ENCODE assay signal across 8 cellular contexts in genomic region chr10:133393401-133394063, GRCh38. TPM values are rescaled to one million over a fixed set of nuclear protein-coding genes. Genes with fewer than 3 reads are reported as not detected.
DNase-seq lines count a peak whose midpoint lies in the region; ATAC-seq, FAIRE-seq and TF ChIP-seq lines count a peak whose summit lies in the region.

No MANE protein-coding gene starts in this region.

- no peaks in the 10 kb centered on the region for H3K9me3 ChIP-seq in RWPE2 (ENCODE audit: severe bottlenecking)
- peaks cover 0 to 3% of the 10 kb centered on the region in 2 donors for H3K9me3 ChIP-seq in esophagus (ENCODE audit: control insufficient read depth in 2 of 2, insufficient read depth in 1 of 2, low read depth in 1 of 2, low read length in 1 of 2)
- no peaks in the 10 kb centered on the region for H3K9me3 ChIP-seq in prostate gland

- peaks cover 29% of the 10 kb centered on the region for H3K36me3 ChIP-seq in RWPE2 (ENCODE audit: low read depth)
- H3K36me3 ChIP-seq in esophagus (ENCODE audit: control insufficient read depth in 2 of 2, insufficient read depth in 2 of 2, low read length in 1 of 2) = peaks cover 3 to 8% of the 10 kb centered on the region in 2 donors
- peaks cover 0 to 3% of the 10 kb centered on the region in 2 donors for H3K36me3 ChIP-seq in prostate gland

- DNase-seq in RWPE2 (ENCODE audit: low spot score) = peak; percentile 8
- DNase-seq in prostate gland (ENCODE audit: low spot score) = no peak
- no peak for DNase-seq in NCI-H1436 treated with DMSO at 0.1 percent for 48 hours (lab: John Stamatoyannopoulos, UW)
- DNase-seq in middle frontal gyrus (ENCODE audit: extremely low spot score, low spot score) = no peak
- no peak for DNase-seq in mucosa of gallbladder (ENCODE audit: low spot score)

- FAIRE-seq in G401.6 (lab: Jason Lieb, UNC) = peak; percentile 88

- ATAC-seq in RWPE2 (ENCODE audit: low read depth) (no peak), esophagus mucosa (no peak)

- H3K4me1 ChIP-seq in RWPE2 (ENCODE audit: insufficient read depth, poor library complexity, severe bottlenecking) (peaks cover 5% of the 10 kb centered on the region), esophagus (ENCODE audit: control insufficient read depth in 2 of 2, insufficient read depth in 2 of 2, low read length in 1 of 2) (peaks cover 2 to 4% of the 10 kb centered on the region in 2 donors), prostate gland (replicated peaks) (no peaks in the 10 kb centered on the region)

- intact Hi-C loops in prostate gland (cut with DNase I) = loop anchor here (2.0 kb wide), 1 partner anchor 21 kb away; the partner anchor contains the start of gene ECHS1

- no peak for TF ChIP-seq POLR2A in prostate gland (IDR thresholded peaks at IDR 0.05)

- H3K27me3 ChIP-seq in RWPE2 (ENCODE audit: insufficient read depth, poor library complexity, severe bottlenecking) (no peaks in the 10 kb centered on the region), esophagus (ENCODE audit: control insufficient read depth in 1 of 2, insufficient read depth in 2 of 2, low read length in 2 of 2) (no peaks in the 10 kb centered on the region), prostate gland (replicated peaks; ENCODE audit: insufficient read depth) (no peaks in the 10 kb centered on the region)

- TF ChIP-seq CTCF in RWPE2 (IDR thresholded peaks at IDR 0.05; ENCODE audit: poor library complexity, severe bottlenecking) (no peak), prostate gland (IDR thresholded peaks at IDR 0.05) (no peak)

- WGBS in esophagus, 2 donors = 34 to 36% methylated on average over 27 of the region's 27 CpGs
- WGBS in prostate gland = 29% methylated on average over 27 of the region's 27 CpGs

- H3K4me3 ChIP-seq in RWPE2 (ENCODE audit: severe bottlenecking) (peak overlapping the region; percentile 75), esophagus (ENCODE audit: low read depth in 1 of 2, low read length in 2 of 2) (peak overlapping the region in 1 of 2 donors; percentile 80), prostate gland (peak overlapping the region; percentile 80 to 97)

- H3K27ac ChIP-seq in RWPE2 (ENCODE audit: poor library complexity, severe bottlenecking) (peak overlapping the region; percentile 56), esophagus (ENCODE audit: low read depth in 2 of 2, low read length in 1 of 2) (peak overlapping the region; percentile 79 to 95), prostate gland (peak overlapping the region; percentile 64 to 78)

RNA-seq across cellular contexts. Expression of gene MTG1, which starts 0.4 kb away (rescaled TPM):
- polyA plus RNA-seq in esophagus = 10 to 100 TPM; 36.7 to 44.4 TPM
- total RNA-seq in prostate gland (10 to 100 TPM; 26.8 to 67.4 TPM), mucosa of gallbladder (50.6 TPM), esophagus mucosa (35.2 TPM)

RNA-seq across cellular contexts. Expression of gene PAOX, which starts 14.5 kb away (rescaled TPM):
- polyA plus RNA-seq in esophagus = 10 to 100 TPM; 11.5 to 16.1 TPM
- 10 to 100 TPM; 17.5 to 20.2 TPM for total RNA-seq in prostate gland
- 9.4 TPM for total RNA-seq in mucosa of gallbladder
- total RNA-seq in esophagus mucosa = 11.3 TPM

RNA-seq across cellular contexts. Expression of gene ECHS1, which starts 20.4 kb away (rescaled TPM):
- polyA plus RNA-seq in esophagus = 100 to 1,000 TPM in 1 of 2 donors, 10 to 100 TPM in 1; 85.4 to 105 TPM
- total RNA-seq in prostate gland (100 to 1,000 TPM; 112 to 126 TPM), mucosa of gallbladder (122 TPM), esophagus mucosa (79.5 TPM)

RNA-seq across cellular contexts. Expression of gene SPRN, which starts 30.9 kb away (rescaled TPM):
- under 1 TPM; 0.11 to 0.33 TPM for polyA plus RNA-seq in esophagus
- total RNA-seq in prostate gland (1 to 10 TPM in 1 of 2 donors, under 1 TPM in 1; 0.09 to 1.2 TPM), mucosa of gallbladder (not detected), esophagus mucosa (0.12 TPM)

RNA-seq across cellular contexts. Expression of gene FUOM, which starts 35.7 kb away (rescaled TPM):
- 10 to 100 TPM in 1 of 2 donors, 1 to 10 TPM in 1; 10.0 to 11.7 TPM for polyA plus RNA-seq in esophagus
- total RNA-seq in prostate gland = 10 to 100 TPM in 1 of 2 donors, 1 to 10 TPM in 1; 8.7 to 11.4 TPM
- 13.0 TPM for total RNA-seq in mucosa of gallbladder
- 10.2 TPM for total RNA-seq in esophagus mucosa
